ENCODE assay signal across 8 cellular contexts in the genomic region with DNA sequence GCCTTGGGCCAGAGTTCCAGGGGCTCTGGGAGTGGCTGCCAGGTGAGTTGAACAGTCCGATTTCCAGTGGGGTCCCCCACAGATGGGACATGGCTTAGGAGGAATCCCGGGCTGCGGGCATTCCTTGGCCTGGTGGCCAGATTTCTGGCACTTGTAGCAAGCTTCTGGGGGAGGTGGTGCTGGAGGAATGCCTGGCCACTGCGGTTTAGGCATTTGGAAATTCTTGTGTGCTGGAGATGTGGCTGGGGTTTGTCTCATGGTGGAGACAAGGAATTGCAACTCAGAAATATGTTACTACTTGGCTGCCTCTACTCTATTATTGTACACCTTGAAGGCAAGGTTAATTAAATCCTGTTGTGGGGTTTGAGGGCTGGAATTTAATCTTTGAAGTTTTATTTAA.
DNase-seq lines count a peak whose midpoint lies in the region; ATAC-seq, FAIRE-seq and TF ChIP-seq lines count a peak whose summit lies in the region.
"Not testable (repeated sequence)": the region's sequence is repeated elsewhere in the genome, so short reads cannot be mapped to it uniquely, and the experiment has no call there.

No MANE protein-coding gene starts in this region.

- FAIRE-seq in RCC 7860 (lab: Jason Lieb, UNC), result peak; percentile 66
- FAIRE-seq in astrocyte (lab: Jason Lieb, UNC), result not testable (repeated sequence)
- FAIRE-seq in urothelium cell line (lab: Jason Lieb, UNC), result peak; percentile 44

- H3K36me3 Mint-ChIP-seq in astrocyte (ENCODE audit: low read depth, unreplicated experiment); natural killer cell: not testable (repeated sequence)

- not testable (repeated sequence) for H3K4me3 Mint-ChIP-seq in astrocyte (ENCODE audit: unreplicated experiment)
- peak overlapping the region; percentile 7 for H3K4me3 Mint-ChIP-seq in natural killer cell

- not testable (repeated sequence) for H4K20me1 ChIP-seq in astrocyte (ENCODE audit: insufficient read depth, low read length)

- not testable (repeated sequence) for H3K9me3 ChIP-seq in astrocyte (ENCODE audit: insufficient read depth, low read depth, low read length)

- H3K4me1 Mint-ChIP-seq in astrocyte (ENCODE audit: low read depth, unreplicated experiment), result not testable (repeated sequence)
- H3K4me1 Mint-ChIP-seq in natural killer cell, result peaks cover 49 to 64% of the 10 kb centered on the region in 2 donors

- H3K36me3 ChIP-seq in astrocyte (ENCODE audit: insufficient read depth, low read length), result not testable (repeated sequence)

- ATAC-seq in natural killer cell, result not testable (repeated sequence)

- H3K4me2 ChIP-seq in astrocyte (ENCODE audit: low read length), result not testable (repeated sequence)

- not testable (repeated sequence) for H3K9ac ChIP-seq in astrocyte (ENCODE audit: low read length)

- H3K4me3 ChIP-seq in AG09309 (ENCODE audit: control insufficient read depth, low read depth, low read length); astrocyte (ENCODE audit: insufficient read depth, low read depth, low read length): not testable (repeated sequence)

- not testable (repeated sequence) for H3K27me3 ChIP-seq in astrocyte (ENCODE audit: insufficient read depth, low read length)

- not testable (repeated sequence) for H2AFZ ChIP-seq in astrocyte (ENCODE audit: low read depth, low read length)

- H3K27me3 Mint-ChIP-seq in astrocyte (ENCODE audit: low read depth, unreplicated experiment), result peaks cover 20% of the 10 kb centered on the region
- not testable (repeated sequence) for H3K27me3 Mint-ChIP-seq in natural killer cell (ENCODE audit: low read depth in 2 of 2)

- H3K79me2 ChIP-seq in astrocyte (ENCODE audit: insufficient read depth, low read length), result not testable (repeated sequence)

- not testable (repeated sequence) for H3K27ac ChIP-seq in astrocyte (ENCODE audit: low read depth, low read length)

- TF ChIP-seq CTCF in AG09309 (IDR thresholded peaks at IDR 0.05; ENCODE audit: control insufficient read depth, insufficient read depth, low read depth, low read length, missing control alignments); astrocyte (IDR thresholded peaks at IDR 0.05; ENCODE audit: insufficient read depth, low read depth, low read length); natural killer cell (IDR thresholded peaks at IDR 0.05): not testable (repeated sequence)

- not testable (repeated sequence) for H3K27ac Mint-ChIP-seq in astrocyte (ENCODE audit: unreplicated experiment)
- peak overlapping the region in 1 of 2 donors; percentile 86 for H3K27ac Mint-ChIP-seq in natural killer cell

- peaks cover 27% of the 10 kb centered on the region for H3K9me3 Mint-ChIP-seq in astrocyte (ENCODE audit: unreplicated experiment)
- H3K9me3 Mint-ChIP-seq in natural killer cell, result not testable (repeated sequence)

- intact Hi-C loops in natural killer cell (cut with micrococcal nuclease), result not testable (repeated sequence)

- DNase-seq in AG09309 (ENCODE audit: low read depth) (peak; percentile 29), EH (ENCODE audit: low read depth) (peak; percentile 21), HT1080 (ENCODE audit: low read depth) (peak; percentile 62), astrocyte (ENCODE audit: low read depth) (peak; percentile 71), glomerular visceral epithelial cell (ENCODE audit: extremely low spot score) (peak; percentile 75)
- not testable (repeated sequence) for DNase-seq in RCC 7860 (ENCODE audit: low spot score); natural killer cell; urothelium cell line (ENCODE audit: low spot score)

- H3K4me1 ChIP-seq in astrocyte (ENCODE audit: insufficient read depth, low read length), result not testable (repeated sequence)
